In genomic region chr3:128383316-128384235, GRCh38 we compare ENCODE assay signal across 8 cellular contexts.
A peak's percentile ranks its signal among the peaks of the same experiment; 100 is the strongest.
DNase-seq lines count a peak whose midpoint lies in the region; ATAC-seq lines count a peak whose summit lies in the region.

No MANE protein-coding gene starts in this region.

- ATAC-seq in Right ventricle myocardium superior (ENCODE audit: poor library complexity), result peak; percentile 50
- no peak for ATAC-seq in HG03095 (IDR thresholded peaks at IDR 0.05; ENCODE audit: unreplicated experiment)
- ATAC-seq in HG02840 (IDR thresholded peaks at IDR 0.05; ENCODE audit: low FRiP score, unreplicated experiment), result no peak

- peak; percentile 65 for DNase-seq in EH (ENCODE audit: low read depth)
- DNase-seq in MV-4-11 (lab: John Stamatoyannopoulos, UW), result peak; percentile 9
- DNase-seq in activated T-cell treated with anti-CD3 and anti-CD28 coated beads for 1 hour (ENCODE audit: low read depth), result peak; percentile 20
- DNase-seq in Right ventricle myocardium superior, result peak; percentile 83
- peak in 3 of 4 experiments; percentile 12 to 36 (median 30) for DNase-seq in stimulated activated CD4-positive, alpha-beta T cell treated with anti-CD3 and anti-CD28 coated beads, Interleukin-1b, Interleukin-23, amount 100 ng/mL, for 24 hours (ENCODE audit: low read depth in 4 of 4, low spot score in 1 of 4)
- DNase-seq in NCI-H2227 (lab: John Stamatoyannopoulos, UW; ENCODE audit: unreplicated experiment), result no peak

- intact Hi-C loops in Right ventricle myocardium superior (cut with DNase I), result no loop called here
